ENCODE assay signal across 8 cellular contexts in genomic region chr15:90648137-90649070, GRCh38.
A peak's percentile ranks its signal among the peaks of the same experiment; 100 is the strongest.
DNase-seq lines count a peak whose midpoint lies in the region; ATAC-seq and TF ChIP-seq lines count a peak whose summit lies in the region.

No MANE protein-coding gene starts in this region.

- H3K36me3 ChIP-seq in NT2/D1 (ENCODE audit: insufficient read depth, insufficient read length, low read length) (peaks cover 4% of the 10 kb centered on the region), muscle layer of duodenum (ENCODE audit: control insufficient read depth in 1 of 2, insufficient read depth in 2 of 2, low read length in 2 of 2) (peaks cover 2 to 12% of the 10 kb centered on the region in 2 donors), stomach smooth muscle (ENCODE audit: control insufficient read depth in 2 of 2, insufficient read depth in 2 of 2, low read length in 2 of 2) (peaks cover 3 to 4% of the 10 kb centered on the region in 2 donors)

- no peaks in the 10 kb centered on the region for H3K27me3 ChIP-seq in NT2/D1 (ENCODE audit: insufficient read depth, insufficient read length)
- no peaks in the 10 kb centered on the region for H3K27me3 ChIP-seq in muscle layer of duodenum (ENCODE audit: low read depth, low read length)
- H3K27me3 ChIP-seq in stomach smooth muscle (ENCODE audit: control insufficient read depth in 1 of 2, insufficient read depth in 2 of 2, low read length in 2 of 2), result peaks cover 0 to 5% of the 10 kb centered on the region in 2 donors

- H3K27ac ChIP-seq in muscle layer of duodenum (ENCODE audit: low read length) (peak overlapping the region; percentile 67), stomach smooth muscle (ENCODE audit: low read length) (peak overlapping the region; percentile 41)

- ATAC-seq in GM18502 (IDR thresholded peaks at IDR 0.05; ENCODE audit: poor library complexity, unreplicated experiment), result peak; percentile 67
- peak; percentile 44 for ATAC-seq in HG03442 (IDR thresholded peaks at IDR 0.05; ENCODE audit: unreplicated experiment)

- DNase-seq in AG04449 (ENCODE audit: low read depth, low spot score), result no peak
- DNase-seq in NT2/D1 (ENCODE audit: low read depth, low spot score), result peak; percentile 49
- peak; percentile 79 for DNase-seq in activated CD8-positive, alpha-beta memory T cell treated with anti-CD3 and anti-CD28 coated beads, Interleukin-2, amount 50 U/mL, for 48 hours
- peak; percentile 93 to 95 for DNase-seq in erythroblast (lab: John Stamatoyannopoulos, UW)

- peak; percentile 68 for TF ChIP-seq POLR2A in erythroblast (IDR thresholded peaks at IDR 0.05; ENCODE audit: low read length)

- no peak overlapping the region for H3K9ac ChIP-seq in NT2/D1 (ENCODE audit: insufficient read length, low read depth)
- H3K9ac ChIP-seq in stomach smooth muscle (ENCODE audit: low read length in 2 of 2), result peak overlapping the region in 1 of 2 donors; percentile 21

- peak; percentile 78 for TF ChIP-seq CTCF in AG04449 (IDR thresholded peaks at IDR 0.05; ENCODE audit: insufficient read depth, low read length, missing control alignments)

- H3K4me3 ChIP-seq in AG04449 (ENCODE audit: low read depth, low read length) (no peak overlapping the region), NT2/D1 (ENCODE audit: insufficient read length, low read depth) (no peak overlapping the region), muscle layer of duodenum (ENCODE audit: low read depth in 1 of 2, low read length in 2 of 2) (peak overlapping the region in 1 of 2 donors; percentile 33), stomach smooth muscle (ENCODE audit: low read length in 2 of 2) (peak overlapping the region in 1 of 2 donors; percentile 52)

- CTCF ChIA-PET in AG04449 (lab: Yijun Ruan, JAX), result interaction anchor here (0.6 to 7.4 kb wide), 35 partner anchors 8 to 285 kb away, joined by 3 to 204 read pairs (median 5); partner anchors contain the start of genes BLM, FES, HDDC3 and MAN2A2

- POLR2A ChIA-PET in AG04449 (lab: Yijun Ruan, JAX), result interaction anchor here (1.0 kb wide), 1 partner anchor 284 kb away, joined by 3 read pairs; the partner anchor contains the start of gene HDDC3

- H3K9me3 ChIP-seq in NT2/D1 (ENCODE audit: insufficient read depth, low read length) (no peaks in the 10 kb centered on the region), muscle layer of duodenum (ENCODE audit: control insufficient read depth in 1 of 2, low read length in 2 of 2) (no peaks in the 10 kb centered on the region), stomach smooth muscle (ENCODE audit: control insufficient read depth in 2 of 2, low read length in 2 of 2) (no peaks in the 10 kb centered on the region)

- H3K4me1 ChIP-seq in NT2/D1 (ENCODE audit: insufficient read depth, insufficient read length), result peaks cover 2% of the 10 kb centered on the region
- peaks cover 0 to 5% of the 10 kb centered on the region in 2 donors for H3K4me1 ChIP-seq in muscle layer of duodenum (ENCODE audit: control insufficient read depth in 1 of 2, insufficient read depth in 2 of 2, low read length in 2 of 2)
- H3K4me1 ChIP-seq in stomach smooth muscle (ENCODE audit: control insufficient read depth, insufficient read depth, low read length), result peaks cover 3% of the 10 kb centered on the region
